In genomic region chr2:127646487-127647241, GRCh38 we compare ENCODE assay signal across 15 cellular contexts. TPM values are rescaled to one million over a fixed set of nuclear protein-coding genes. Genes with fewer than 3 reads are reported as not detected.
DNase-seq lines count a peak whose midpoint lies in the region; ATAC-seq, FAIRE-seq and TF ChIP-seq lines count a peak whose summit lies in the region.
"Had no signal": no experiment of that assay in that cellular context is flagged by ENCODE, and none has a peak within 500 bp of the region (broad histone marks: within the 10 kb centered on the region; RNA-seq: fewer than 3 reads in every experiment).

No MANE protein-coding gene starts in this region.

- no peak for ATAC-seq in A549
- ATAC-seq: sciatic nerve; stimulated activated naive CD8-positive, alpha-beta T cell treated with anti-CD3 and anti-CD28 coated beads, Interleukin-15, Interleukin-2, amounts not matched to agents 100 U/mL and 50 U/mL, for 24 hours had no signal

- WGBS in A549 (ENCODE audit: missing lambda C conversion rate): 66% methylated on average over 20 of the region's 24 CpGs

- TF ChIP-seq RAD21 in A549 (conservative IDR thresholded peaks at IDR 0.05 in 1 of 2, IDR thresholded peaks at IDR 0.05 in 1 of 2): no peak

- peak overlapping the region; percentile 25; the same call in 1 of the 3 replicates for H3K4me2 ChIP-seq in A549
- H3K4me2 ChIP-seq: PC-9 had no signal

- CTCF ChIA-PET in A549 (lab: Yijun Ruan, JAX): no interaction called here

- intact Hi-C loops in left ventricle myocardium inferior (cut with micrococcal nuclease): no loop called here

- DNase-seq in A549 (ENCODE audit: low read depth in 1 of 2, low spot score in 1 of 2) (no peak), SK-N-MC (ENCODE audit: low read depth, low spot score) (no peak), left ventricle myocardium inferior (no peak), middle frontal gyrus (ENCODE audit: extremely low spot score, low spot score) (no peak), DMS53 treated with DMSO at 0.1 percent for 48 hours (lab: John Stamatoyannopoulos, UW; ENCODE audit: unreplicated experiment) (no peak), NCI-H146 (lab: John Stamatoyannopoulos, UW) (no peak), NCI-H1105 treated with DMSO at 0.1 percent for 48 hours (lab: John Stamatoyannopoulos, UW) (no peak)
- DNase-seq: activated CD4-positive, alpha-beta T cell treated with anti-CD3 and anti-CD28 coated beads, Interleukin-2, amount 10 ng/mL, durations not matched to agents 24 days and 14 days; NCI-H1105; NCI-H446; PC-9; stimulated activated naive CD8-positive, alpha-beta T cell treated with anti-CD3 and anti-CD28 coated beads, Interleukin-15, Interleukin-2, amounts not matched to agents 100 U/mL and 50 U/mL, for 24 hours had no signal

- H3K27ac ChIP-seq in A549 (peak overlapping the region; percentile 42 to 43; a peak in 4 of 6 replicates), SK-N-MC (peak overlapping the region; percentile 95), left ventricle myocardium inferior (replicated peaks) (peak overlapping the region; percentile 94), rectal smooth muscle tissue (ENCODE audit: low read depth, low read length) (peak overlapping the region; percentile 84)
- H3K27ac ChIP-seq: PC-9 had no signal

- H3K36me3 ChIP-seq in SK-N-MC (ENCODE audit: insufficient read depth, low read length) (no peaks in the 10 kb centered on the region), left ventricle myocardium inferior (peaks cover 44% of the 10 kb centered on the region), rectal smooth muscle tissue (ENCODE audit: control insufficient read depth, insufficient read depth, low read length) (peaks cover 7% of the 10 kb centered on the region)

- POLR2A ChIA-PET in A549 (lab: Yijun Ruan, JAX): interaction anchor here (1.2 kb wide), 1 partner anchor 120 kb away, joined by 4 read pairs; the partner anchor contains the start of gene IWS1

- FAIRE-seq in A549 (lab: Jason Lieb, UNC): no peak

- TF ChIP-seq EP300 in A549 (IDR thresholded peaks at IDR 0.05): no peak

- no peaks in the 10 kb centered on the region for H3K9me3 ChIP-seq in A549
- no peaks in the 10 kb centered on the region for H3K9me3 ChIP-seq in SK-N-MC (ENCODE audit: low read depth, low read length)
- no peaks in the 10 kb centered on the region for H3K9me3 ChIP-seq in left ventricle myocardium inferior (replicated peaks)

- H3K27me3 ChIP-seq in left ventricle myocardium inferior (ENCODE audit: low read depth) (no peaks in the 10 kb centered on the region), rectal smooth muscle tissue (ENCODE audit: control insufficient read depth, insufficient read depth, low read length) (no peaks in the 10 kb centered on the region)

- TF ChIP-seq CTCF in A549 (IDR thresholded peaks at IDR 0.05) (no peak), left ventricle myocardium inferior (IDR thresholded peaks at IDR 0.05; ENCODE audit: borderline replicate concordance) (no peak)

- H3K4me3 ChIP-seq in A549 (no peak overlapping the region), SK-N-MC (no peak overlapping the region), left ventricle myocardium inferior (peak overlapping the region; percentile 24), rectal smooth muscle tissue (ENCODE audit: low read length) (no peak overlapping the region)
- H3K4me3 ChIP-seq: PC-9 had no signal

- H3K9ac ChIP-seq in SK-N-MC (ENCODE audit: insufficient read length) (peak overlapping the region; percentile 0), rectal smooth muscle tissue (ENCODE audit: low read length) (no peak overlapping the region)

- TF ChIP-seq POLR2A in A549 (IDR thresholded peaks at IDR 0.05; ENCODE audit: low read length): no peak

- H3K4me1 ChIP-seq in A549 (peaks cover 18% of the 10 kb centered on the region), left ventricle myocardium inferior (peaks cover 98% of the 10 kb centered on the region), rectal smooth muscle tissue (ENCODE audit: control insufficient read depth, insufficient read depth, low read length) (peaks cover 48% of the 10 kb centered on the region)

TF ChIP-seq in A549, 52 proteins besides CTCF, POLR2A, EP300 and RAD21:
- TF ChIP-seq MAZ (IDR thresholded peaks at IDR 0.05; ENCODE audit: borderline replicate concordance, low read depth, low read length): no peak
- TF ChIP-seq CHD4 (IDR thresholded peaks at IDR 0.05; ENCODE audit: borderline replicate concordance): no peak
- no peak for TF ChIP-seq NPAS2 (CRISPR knock-in tag; IDR thresholded peaks at IDR 0.05; ENCODE audit: borderline replicate concordance)
- no peak for TF ChIP-seq POLR2AphosphoS2 (conservative IDR thresholded peaks at IDR 0.05; ENCODE audit: low read length)
- TF ChIP-seq EHF (CRISPR knock-in tag; IDR thresholded peaks at IDR 0.05): no peak
- TF ChIP-seq TFCP2L1 (CRISPR knock-in tag; IDR thresholded peaks at IDR 0.05): no peak
- no peak for TF ChIP-seq CHD2 (IDR thresholded peaks at IDR 0.05; ENCODE audit: low read length, partially characterized antibody)
- no peak for TF ChIP-seq RNF2 (IDR thresholded peaks at IDR 0.05; ENCODE audit: borderline replicate concordance, low read depth)
- no peak for TF ChIP-seq FOSB (CRISPR knock-in tag; IDR thresholded peaks at IDR 0.05)
- TF ChIP-seq HOXB5 (CRISPR knock-in tag; IDR thresholded peaks at IDR 0.05): no peak
- no peak for TF ChIP-seq FOXS1 (CRISPR knock-in tag; IDR thresholded peaks at IDR 0.05)

RNA-seq across cellular contexts. Expression of gene GPR17, which starts 0.7 kb away (rescaled TPM):
- not detected in 2 replicates for polyA plus RNA-seq in A549 (2011; rRNA removed)
- not detected in 2 replicates for polyA plus RNA-seq in A549 (2012; cell fraction: cytosol; rRNA removed)
- not detected in 2 replicates for polyA plus RNA-seq in A549 (2012; cell fraction: nucleus; rRNA removed)
- not detected in 3 replicates for polyA plus RNA-seq in A549 (2017; fragmentation: RNase III; extraction: RNeasy Plus Mini Kit Qiagen cat#74134 plus additional on column Dnase treatment)
- polyA minus RNA-seq in A549 (2011; rRNA and poly(A)+ RNA removed): not detected in 2 replicates
- 0.16 TPM for total RNA-seq in left ventricle myocardium inferior
- total RNA-seq: activated CD4-positive, alpha-beta T cell treated with anti-CD3 and anti-CD28 coated beads, Interleukin-2, amount 10 ng/mL, durations not matched to agents 24 days and 14 days; PC-9 had no signal
- polyA plus RNA-seq: IgD-negative memory B cell had no signal

RNA-seq across cellular contexts. Expression of gene LIMS2, which starts 28.7 kb away (rescaled TPM):
- polyA plus RNA-seq in A549 (2011; rRNA removed) (1.2 TPM in 2 replicates), A549 (2017; fragmentation: RNase III; extraction: RNeasy Plus Mini Kit Qiagen cat#74134 plus additional on column Dnase treatment) (5.6 to 7.6 TPM (median 6.1 TPM) in 3 replicates)
- polyA plus RNA-seq in A549 (2012; cell fraction: cytosol; rRNA removed): 3.1 and 5.2 TPM in 2 replicates
- polyA plus RNA-seq in A549 (2012; cell fraction: nucleus; rRNA removed): 16.4 and 21.6 TPM in 2 replicates
- 2.1 and 3.3 TPM in 2 replicates for polyA minus RNA-seq in A549 (2011; rRNA and poly(A)+ RNA removed)
- total RNA-seq in left ventricle myocardium inferior: 173 TPM

RNA-seq across cellular contexts. Expression of gene SFT2D3, which starts 54.6 kb away (rescaled TPM):
- polyA plus RNA-seq in A549 (2011; rRNA removed) (9.4 and 10.4 TPM in 2 replicates), A549 (2017; fragmentation: RNase III; extraction: RNeasy Plus Mini Kit Qiagen cat#74134 plus additional on column Dnase treatment) (4.2 to 4.9 TPM (median 4.5 TPM) in 3 replicates)
- polyA plus RNA-seq in A549 (2012; cell fraction: cytosol; rRNA removed): 3.7 and 5.6 TPM in 2 replicates
- 3.6 and 3.7 TPM in 2 replicates for polyA plus RNA-seq in A549 (2012; cell fraction: nucleus; rRNA removed)
- polyA minus RNA-seq in A549 (2011; rRNA and poly(A)+ RNA removed): 3.3 and 3.9 TPM in 2 replicates
- 2.9 TPM for total RNA-seq in left ventricle myocardium inferior
- polyA plus RNA-seq: IgD-negative memory B cell had no signal

Comparison
In these comparisons a context has a peak if more than half of its experiments do, and no peak if none do; other contexts are left out.
1. H3K27ac ChIP-seq: peak in every context shown above with its lines; median percentile 95 in SK-N-MC; 94 in left ventricle myocardium inferior; 84 in rectal smooth muscle tissue; 42 in A549.